In the genomic region with DNA sequence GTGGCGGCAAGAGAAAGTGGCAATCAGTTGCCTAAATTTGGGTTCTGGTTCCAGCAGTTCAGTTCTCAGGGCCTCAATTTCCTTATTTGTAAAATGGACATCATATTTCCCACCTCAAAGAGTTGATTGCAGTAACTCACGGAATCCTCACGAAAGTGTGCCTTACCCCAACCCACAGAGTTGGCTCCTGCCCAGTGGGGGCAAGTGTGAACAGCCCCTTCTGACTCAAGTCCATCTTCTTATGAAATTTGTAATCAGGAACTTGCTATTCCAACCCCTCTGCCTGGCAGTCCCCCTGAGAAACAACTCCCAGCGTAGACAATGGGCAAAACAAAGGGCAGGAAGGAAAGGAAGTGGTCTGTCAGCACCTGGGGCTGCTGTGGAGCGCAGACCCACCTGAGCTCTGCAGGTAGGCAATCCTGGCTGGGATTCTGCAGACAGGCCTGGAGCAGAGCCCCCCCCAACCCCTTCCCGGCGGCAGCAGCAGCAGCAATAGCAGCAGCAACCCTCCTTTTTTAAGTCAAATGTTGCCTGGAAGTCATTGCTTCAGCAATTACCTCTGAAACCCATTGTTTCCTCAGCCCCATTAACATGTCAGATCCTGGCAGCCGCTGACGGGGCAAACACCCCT, we compare ENCODE assay signal across 16 cellular contexts.
"Had no signal": no experiment of that assay in that cellular context is flagged by ENCODE, and none has a peak within 500 bp of the region (broad histone marks: within the 10 kb centered on the region; RNA-seq: fewer than 3 reads in every experiment).

No MANE protein-coding gene starts in this region.

- H3K4me1 Mint-ChIP-seq: central memory CD8-positive, alpha-beta T cell; immature natural killer cell; stimulated activated naive B cell treated with anti-CD40 and anti-IgM and Interleukin-4, amounts not matched to agents 10 μg/mL and 1 μg/mL and 100 μg/mL, for 72 hours; T-cell had no signal

- H3K36me3 Mint-ChIP-seq: immature natural killer cell; stimulated activated naive B cell treated with anti-CD40 and anti-IgM and Interleukin-4, amounts not matched to agents 10 μg/mL and 1 μg/mL and 100 μg/mL, for 72 hours; T-cell; type B pancreatic cell had no signal

- H3K9me3 Mint-ChIP-seq: central memory CD8-positive, alpha-beta T cell; dendritic cell treated with granulocyte-macrophage colony-stimulating factor and Interleukin-4, amounts not matched to agents 40 ng/mL and 50 ng/mL, for 4 days; immature natural killer cell; stimulated activated naive B cell treated with anti-CD40 and anti-IgM and Interleukin-4, amounts not matched to agents 10 μg/mL and 1 μg/mL and 100 μg/mL, for 72 hours; T-cell; type B pancreatic cell had no signal

- H3K27ac Mint-ChIP-seq: dendritic cell treated with granulocyte-macrophage colony-stimulating factor and Interleukin-4, amounts not matched to agents 40 ng/mL and 50 ng/mL, for 4 days; immature natural killer cell; stimulated activated naive B cell treated with anti-CD40 and anti-IgM and Interleukin-4, amounts not matched to agents 10 μg/mL and 1 μg/mL and 100 μg/mL, for 72 hours; T-cell; type B pancreatic cell had no signal

- H3K9me3 ChIP-seq: lower lobe of right lung, right atrium auricular region had no signal

- H3K27ac ChIP-seq: lower lobe of right lung, right atrium auricular region, SK-N-MC, WERI-Rb-1 had no signal

- H3K4me3 ChIP-seq: lower lobe of right lung, right atrium auricular region, SK-N-MC, smooth muscle cell had no signal

- ATAC-seq: esophagus mucosa; left cardiac atrium; stimulated activated naive B cell treated with anti-CD40 and anti-IgM and Interleukin-4, amounts not matched to agents 10 μg/mL and 1 μg/mL and 100 μg/mL, for 72 hours; T-cell had no signal

- H3K4me1 ChIP-seq: lower lobe of right lung, right atrium auricular region had no signal

- DNase-seq: activated CD4-positive, alpha-beta T cell treated with anti-CD3 and anti-CD28 coated beads for 48 hours; activated naive CD4-positive, alpha-beta T cell treated with Interleukin-2 at 50 U/mL for 16 hours; immature natural killer cell; left cardiac atrium; lower lobe of right lung; midbrain; stimulated activated naive B cell treated with anti-CD40 and anti-IgM and Interleukin-4, amounts not matched to agents 10 μg/mL and 1 μg/mL and 100 μg/mL, for 72 hours; T-cell; WERI-Rb-1 had no signal

- H3K36me3 ChIP-seq: lower lobe of right lung, right atrium auricular region, WERI-Rb-1 had no signal

- H3K4me3 Mint-ChIP-seq: central memory CD8-positive, alpha-beta T cell; dendritic cell treated with granulocyte-macrophage colony-stimulating factor and Interleukin-4, amounts not matched to agents 40 ng/mL and 50 ng/mL, for 4 days; immature natural killer cell; stimulated activated naive B cell treated with anti-CD40 and anti-IgM and Interleukin-4, amounts not matched to agents 10 μg/mL and 1 μg/mL and 100 μg/mL, for 72 hours; T-cell; type B pancreatic cell had no signal

- H3K27me3 ChIP-seq: right atrium auricular region had no signal
